ENCODE assay signal across 10 cellular contexts in the genomic region with DNA sequence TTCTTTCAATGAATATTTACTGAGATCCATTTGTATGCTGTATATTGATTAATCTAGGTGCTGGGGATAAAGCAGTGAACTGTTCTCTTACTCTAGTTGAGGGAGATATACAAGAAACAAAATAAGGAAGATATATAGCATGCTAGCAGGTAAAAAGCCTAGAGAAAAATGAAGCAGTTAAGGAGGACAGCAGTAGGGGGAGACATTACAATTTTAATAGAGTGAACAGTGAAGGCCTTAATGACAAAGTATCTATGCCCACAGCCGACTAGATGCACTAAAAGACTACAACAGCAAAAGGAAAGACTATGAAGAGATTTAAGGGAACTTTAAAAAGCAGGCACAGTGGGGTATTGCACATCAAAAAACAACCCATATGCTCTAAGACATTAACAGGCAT.
DNase-seq lines count a peak whose midpoint lies in the region; ATAC-seq, FAIRE-seq and TF ChIP-seq lines count a peak whose summit lies in the region.
"Had no signal": no experiment of that assay in that cellular context is flagged by ENCODE, and none has a peak within 500 bp of the region (broad histone marks: within the 10 kb centered on the region; RNA-seq: fewer than 3 reads in every experiment).

No MANE protein-coding gene starts in this region.

- DNase-seq in COR-L47 (lab: John Stamatoyannopoulos, UW): peak; percentile 8
- DNase-seq in HEK293T (ENCODE audit: extremely low spot score): peak; percentile 12
- no peak for DNase-seq in Panc1 (ENCODE audit: low read depth, low spot score)
- no peak for DNase-seq in fibroblast of villous mesenchyme (ENCODE audit: low read depth)
- no peak for DNase-seq in 8988T
- DNase-seq in kidney: no peak
- DNase-seq in GM03348 (ENCODE audit: low spot score): no peak
- DNase-seq: activated T-cell treated with anti-CD3 and anti-CD28 coated beads for 4 hours had no signal

- no TSS peak for BruUV-seq in Panc1 (replicated peaks; lab: Mats Ljungman, UMichigan)

- H3K9me3 ChIP-seq in Panc1 (ENCODE audit: control insufficient read depth, insufficient read depth, low read depth, low read length) (no peaks in the 10 kb centered on the region), kidney (ENCODE audit: control insufficient read depth in 1 of 2, low read length in 2 of 2) (no peaks in the 10 kb centered on the region)

- CTCF ChIA-PET in HEK293T (lab: Yijun Ruan, JAX): no interaction called here
- CTCF ChIA-PET in Panc1 (lab: Charles Lee): no interaction called here

- H3K27me3 ChIP-seq in Panc1 (ENCODE audit: control insufficient read depth, insufficient read depth, low read length): no peaks in the 10 kb centered on the region

- no peak overlapping the region for H3K27ac ChIP-seq in Panc1 (ENCODE audit: low read length)
- H3K27ac ChIP-seq in kidney (ENCODE audit: low read depth in 2 of 2, low read length in 2 of 2): no peak overlapping the region

- in situ Hi-C loops in Panc1 (cut with HindIII; ENCODE audit: low pct_unique_long_range_greater_than_20kb, low sequenced_read_pairs): no loop called here

- ATAC-seq in Panc1: peak; percentile 74
- ATAC-seq in HG03457 (IDR thresholded peaks at IDR 0.05; ENCODE audit: unreplicated experiment): no peak
- ATAC-seq: Right ventricle myocardium inferior had no signal

- POLR2A ChIA-PET in HEK293T (lab: Yijun Ruan, JAX): no interaction called here
- POLR2A ChIA-PET in Panc1 (lab: Charles Lee): no interaction called here

- FAIRE-seq in kidney (lab: Jason Lieb, UNC): no peak

- intact Hi-C loops in Panc1 (cut with micrococcal nuclease; ENCODE audit: unreplicated experiment): no loop called here
- intact Hi-C loops in kidney (cut with DNase I): no loop called here

- no peaks in the 10 kb centered on the region for H3K4me1 ChIP-seq in Panc1 (ENCODE audit: control insufficient read depth, insufficient read depth, low read length)
- H3K4me1 ChIP-seq in kidney (ENCODE audit: control insufficient read depth in 1 of 2, insufficient read depth in 1 of 2, low read depth in 1 of 2, low read length in 2 of 2): no peaks in the 10 kb centered on the region

- no peak overlapping the region for H3K4me3 ChIP-seq in Panc1 (ENCODE audit: low read depth in 2 of 2, low read length in 2 of 2)
- no peak overlapping the region for H3K4me3 ChIP-seq in fibroblast of villous mesenchyme (ENCODE audit: low read depth, low read length)
- no peak overlapping the region for H3K4me3 ChIP-seq in kidney (ENCODE audit: low read length in 2 of 2)

- no peak overlapping the region for H3K9ac ChIP-seq in kidney (ENCODE audit: low read length in 2 of 2)

- H3K36me3 ChIP-seq in Panc1 (ENCODE audit: control insufficient read depth, insufficient read depth, low read length) (0 out of 2 replicates have a peak, but pooled peaks cover 3% of the 10 kb centered on the region), kidney (ENCODE audit: control insufficient read depth in 1 of 2, insufficient read depth in 2 of 2, low read length in 2 of 2) (peaks cover 6 to 7% of the 10 kb centered on the region in 2 donors)

- TF ChIP-seq CTCF in Panc1 (IDR thresholded peaks at IDR 0.05) (peak; percentile 67; the same call in 1 of the 2 replicates), fibroblast of villous mesenchyme (IDR thresholded peaks at IDR 0.05; ENCODE audit: insufficient read depth, low read depth, low read length) (peak; percentile 20), kidney (IDR thresholded peaks at IDR 0.05; ENCODE audit: borderline replicate concordance, extremely low read depth, insufficient read depth) (no peak)

TF ChIP-seq in HEK293T, 16 proteins besides CTCF, POLR2A, EP300 and RAD21:
- TF ChIP-seq ZNF384 (IDR thresholded peaks at IDR 0.05) (no peak), FOXA1 (IDR thresholded peaks at IDR 0.05) (no peak), ELF4 (IDR thresholded peaks at IDR 0.05) (no peak), TARDBP (IDR thresholded peaks at IDR 0.05) (no peak), ARNT (IDR thresholded peaks at IDR 0.05) (no peak), L3MBTL2 (conservative IDR thresholded peaks at IDR 0.05) (no peak), CTBP1 (IDR thresholded peaks at IDR 0.05; ENCODE audit: borderline replicate concordance) (no peak), BHLHE40 (IDR thresholded peaks at IDR 0.05; ENCODE audit: borderline replicate concordance) (no peak), SP1 (IDR thresholded peaks at IDR 0.05) (no peak)
- TF ChIP-seq, protein P1, sequence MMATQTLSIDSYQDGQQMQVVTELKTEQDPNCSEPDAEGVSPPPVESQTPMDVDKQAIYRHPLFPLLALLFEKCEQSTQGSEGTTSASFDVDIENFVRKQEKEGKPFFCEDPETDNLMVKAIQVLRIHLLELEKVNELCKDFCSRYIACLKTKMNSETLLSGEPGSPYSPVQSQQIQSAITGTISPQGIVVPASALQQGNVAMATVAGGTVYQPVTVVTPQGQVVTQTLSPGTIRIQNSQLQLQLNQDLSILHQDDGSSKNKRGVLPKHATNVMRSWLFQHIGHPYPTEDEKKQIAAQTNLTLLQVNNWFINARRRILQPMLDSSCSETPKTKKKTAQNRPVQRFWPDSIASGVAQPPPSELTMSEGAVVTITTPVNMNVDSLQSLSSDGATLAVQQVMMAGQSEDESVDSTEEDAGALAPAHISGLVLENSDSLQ (IDR thresholded peaks at IDR 0.05): no peak

Comparison
In these comparisons a context has a peak if more than half of its experiments do, and no peak if none do; other contexts are left out.
1. DNase-seq: peak in COR-L47 (single experiment) and HEK293T (single experiment); none in Panc1 (single experiment), fibroblast of villous mesenchyme (single experiment), 8988T (single experiment), kidney (single experiment) and GM03348 (single experiment).